10 cellular contexts compared by ENCODE assay signal in the genomic region with DNA sequence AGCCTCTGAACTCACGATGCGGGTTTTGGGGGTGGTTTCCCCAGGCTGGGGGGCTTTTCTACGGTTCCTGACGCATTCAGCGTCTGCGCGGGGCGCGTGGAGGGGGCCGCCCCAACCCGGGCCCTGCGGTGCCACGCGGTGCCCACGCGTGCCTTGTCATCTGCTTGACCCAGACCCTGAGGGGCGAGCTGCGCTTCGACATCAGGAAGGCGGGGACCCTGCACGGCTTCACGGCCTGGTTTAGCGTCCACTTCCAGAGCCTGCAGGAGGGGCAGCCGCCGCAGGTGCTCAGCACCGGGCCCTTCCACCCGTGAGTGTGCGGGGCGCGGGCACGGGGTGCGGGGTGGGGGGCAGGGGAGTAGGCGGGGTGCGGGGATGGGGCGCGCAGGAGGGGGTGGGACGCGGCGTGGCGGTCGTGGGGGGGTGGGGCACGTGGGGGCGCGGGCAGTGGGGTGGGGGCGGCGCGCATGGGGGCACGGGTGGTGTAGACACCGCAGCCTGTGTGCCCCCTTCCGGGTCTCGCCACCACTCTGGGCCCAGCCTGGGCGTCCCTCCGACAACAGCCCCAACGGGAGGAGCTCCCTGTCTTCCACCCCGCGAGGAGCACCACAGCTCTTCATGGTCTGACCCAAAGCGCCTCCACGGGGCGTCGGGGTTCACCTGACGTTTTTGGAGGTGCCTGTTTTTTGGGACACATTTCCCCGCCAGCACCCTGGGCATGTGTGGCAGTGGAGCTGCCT. TPM values are rescaled to one million over a fixed set of nuclear protein-coding genes. Genes with fewer than 3 reads are reported as not detected.
A peak's percentile ranks its signal among the peaks of the same experiment; 100 is the strongest.
DNase-seq lines count a peak whose midpoint lies in the region; ATAC-seq and TF ChIP-seq lines count a peak whose summit lies in the region.
"Had no signal": no experiment of that assay in that cellular context is flagged by ENCODE, and none has a peak within 500 bp of the region (broad histone marks: within the 10 kb centered on the region; RNA-seq: fewer than 3 reads in every experiment).

No MANE protein-coding gene starts in this region.

- H3K9ac ChIP-seq in MM.1S (ENCODE audit: low read length), result no peak overlapping the region
- H3K9ac ChIP-seq in parathyroid adenoma, result no peak overlapping the region
- no peak overlapping the region for H3K9ac ChIP-seq in endodermal cell (ENCODE audit: extremely low read depth, low read length, poor library complexity, severe bottlenecking)

- no peaks in the 10 kb centered on the region for H3K9me2 ChIP-seq in MM.1S (replicated peaks; ENCODE audit: insufficient read depth, low read length)

- H3K4me2 ChIP-seq in MM.1S (ENCODE audit: low read depth, low read length) (peak overlapping the region; percentile 45; the same call in 1 of the 2 replicates), parathyroid adenoma (ENCODE audit: low read length) (peak overlapping the region; percentile 28)

- H3K4me1 ChIP-seq in MM.1S (ENCODE audit: low read length) (no peaks in the 10 kb centered on the region), gastroesophageal sphincter (peaks cover 0 to 22% (median 0%) of the 10 kb centered on the region in 3 donors), parathyroid adenoma (no peaks in the 10 kb centered on the region), endodermal cell (ENCODE audit: control insufficient read depth, insufficient read depth, low read length) (no peaks in the 10 kb centered on the region)
- H3K4me1 ChIP-seq: right lobe of liver had no signal

- peak; percentile 16 for ATAC-seq in gastroesophageal sphincter

- H3K36me3 ChIP-seq in MM.1S (replicated peaks; ENCODE audit: insufficient read depth, low read length) (no peaks in the 10 kb centered on the region), gastroesophageal sphincter (peaks cover 0 to 73% of the 10 kb centered on the region in 2 donors), parathyroid adenoma (ENCODE audit: control insufficient read depth, insufficient read depth, low read length) (no peaks in the 10 kb centered on the region), endodermal cell (ENCODE audit: control insufficient read depth, insufficient read depth, low read length) (peaks cover 46% of the 10 kb centered on the region)

- TF ChIP-seq POLR2A in gastroesophageal sphincter (IDR thresholded peaks at IDR 0.05), result no peak

- H3K4me3 ChIP-seq in AG10803 (ENCODE audit: low read length) (peak overlapping the region; percentile 33), MM.1S (ENCODE audit: low read length) (no peak overlapping the region), gastroesophageal sphincter (peak overlapping the region; percentile 37 to 51), parathyroid adenoma (ENCODE audit: low read depth, low read length) (no peak overlapping the region), endodermal cell (ENCODE audit: low read length) (no peak overlapping the region)
- H3K4me3 ChIP-seq: right lobe of liver had no signal

- no peak overlapping the region for H3K27ac ChIP-seq in MM.1S (ENCODE audit: low read length)
- H3K27ac ChIP-seq in gastroesophageal sphincter, result peak overlapping the region; percentile 17 to 87 (median 83)
- H3K27ac ChIP-seq in parathyroid adenoma, result no peak overlapping the region
- no peak overlapping the region for H3K27ac ChIP-seq in endodermal cell (ENCODE audit: low read depth, low read length)
- H3K27ac ChIP-seq: right lobe of liver had no signal

- no peaks in the 10 kb centered on the region for H3F3A ChIP-seq in MM.1S (ENCODE audit: insufficient read depth, low read length)

- H3K9me3 Mint-ChIP-seq in osteocyte (ENCODE audit: unreplicated experiment), result no peaks in the 10 kb centered on the region
- H3K9me3 Mint-ChIP-seq in endodermal cell, result peaks cover 1% of the 10 kb centered on the region
- H3K9me3 Mint-ChIP-seq: dendritic cell treated with granulocyte-macrophage colony-stimulating factor and Interleukin-4, amounts not matched to agents 40 ng/mL and 50 ng/mL, for 4 days had no signal

- no peak overlapping the region for H3K4me3 Mint-ChIP-seq in osteocyte (ENCODE audit: unreplicated experiment)
- no peak overlapping the region for H3K4me3 Mint-ChIP-seq in endodermal cell
- H3K4me3 Mint-ChIP-seq: dendritic cell treated with granulocyte-macrophage colony-stimulating factor and Interleukin-4, amounts not matched to agents 40 ng/mL and 50 ng/mL, for 4 days had no signal

- H3K27me3 Mint-ChIP-seq in osteocyte (ENCODE audit: unreplicated experiment), result no peaks in the 10 kb centered on the region
- peaks cover 7% of the 10 kb centered on the region for H3K27me3 Mint-ChIP-seq in endodermal cell (ENCODE audit: insufficient read depth)

- WGBS in gastroesophageal sphincter (ENCODE audit: low coverage in 1 of 2), 2 donors, result 100% methylated on average over 2 of the region's 62 CpGs; no CpG with 5 or more reads in 1 of the 2 donors
- 92 to 97% methylated on average over 25 to 49 of the region's 62 CpGs for WGBS in endodermal cell (ENCODE audit: insufficient coverage in 1 of 2, insufficient read length in 1 of 2), 2 experiments

- H3K27ac Mint-ChIP-seq in osteocyte (ENCODE audit: unreplicated experiment) (no peak overlapping the region), endodermal cell (no peak overlapping the region)
- H3K27ac Mint-ChIP-seq: dendritic cell treated with granulocyte-macrophage colony-stimulating factor and Interleukin-4, amounts not matched to agents 40 ng/mL and 50 ng/mL, for 4 days had no signal

- H2AFZ ChIP-seq in MM.1S (ENCODE audit: low read length) (0 out of 2 replicates have a peak overlapping the region, but pooled peaks have one; percentile 14), parathyroid adenoma (no peak overlapping the region)

- H3K36me3 Mint-ChIP-seq in osteocyte (ENCODE audit: unreplicated experiment) (peaks cover 45% of the 10 kb centered on the region), endodermal cell (ENCODE audit: low read depth) (peaks cover 54% of the 10 kb centered on the region)

- H4K20me1 ChIP-seq in MM.1S (ENCODE audit: insufficient read depth, low read length), result no peaks in the 10 kb centered on the region

- H3K4me1 Mint-ChIP-seq in osteocyte (ENCODE audit: unreplicated experiment) (peaks cover 5% of the 10 kb centered on the region), endodermal cell (no peaks in the 10 kb centered on the region)

- TF ChIP-seq CTCF in AG10803 (conservative IDR thresholded peaks at IDR 0.05; ENCODE audit: low read length) (no peak), MM.1S (IDR thresholded peaks at IDR 0.05; ENCODE audit: low read length) (no peak), gastroesophageal sphincter (IDR thresholded peaks at IDR 0.05) (no peak), parathyroid adenoma (IDR thresholded peaks at IDR 0.05) (no peak), osteocyte (IDR thresholded peaks at IDR 0.05) (no peak), endodermal cell (conservative IDR thresholded peaks at IDR 0.05) (no peak)

- H3K79me2 ChIP-seq in MM.1S (ENCODE audit: low read length) (no peaks in the 10 kb centered on the region), parathyroid adenoma (no peaks in the 10 kb centered on the region)

- no peak for TF ChIP-seq EP300 in gastroesophageal sphincter (IDR thresholded peaks at IDR 0.05)

- H3K9me3 ChIP-seq in MM.1S (replicated peaks; ENCODE audit: insufficient read depth, low read length) (no peaks in the 10 kb centered on the region), gastroesophageal sphincter (no peaks in the 10 kb centered on the region), parathyroid adenoma (ENCODE audit: control insufficient read depth, low read length) (no peaks in the 10 kb centered on the region), endodermal cell (ENCODE audit: control insufficient read depth, low read length) (peaks cover 3% of the 10 kb centered on the region)

- H3K27me3 ChIP-seq in MM.1S (replicated peaks; ENCODE audit: insufficient read depth, low read length) (no peaks in the 10 kb centered on the region), gastroesophageal sphincter (peaks cover 6% of the 10 kb centered on the region), parathyroid adenoma (ENCODE audit: control insufficient read depth, insufficient read depth, low read length) (no peaks in the 10 kb centered on the region), endodermal cell (ENCODE audit: control insufficient read depth, insufficient read depth, low read length, poor library complexity, severe bottlenecking) (peaks cover 1% of the 10 kb centered on the region)
- H3K27me3 ChIP-seq: right lobe of liver had no signal

- DNase-seq in AG10803 (ENCODE audit: low read depth) (no peak), MM.1S (no peak), NCI-H1694 treated with DMSO at 0.1 percent for 48 hours (lab: John Stamatoyannopoulos, UW) (no peak), osteocyte (ENCODE audit: extremely low spot score, unreplicated experiment) (no peak), endodermal cell (no peak)
- no peak for DNase-seq in stimulated activated naive CD4-positive, alpha-beta T cell treated with Interleukin-2 at 50 U/mL for 16 hours (lab: John Stamatoyannopoulos, UW)
- DNase-seq: right lobe of liver had no signal

RNA-seq across cellular contexts. Expression of a gene that starts 26.3 kb away (rescaled TPM):
- total RNA-seq in gastroesophageal sphincter, result 100 to 1,000 TPM; 128 to 176 (median 174) TPM
- 111 and 115 TPM in 2 replicates for total RNA-seq in osteocyte
- 10 to 100 TPM; 73.6 to 87.1 TPM for total RNA-seq in endodermal cell
- 98.1 TPM for polyA plus RNA-seq in endodermal cell (2013, experiment 1 of 2)
- polyA plus RNA-seq in endodermal cell (2013, experiment 2 of 2), result 97.1 TPM

RNA-seq across cellular contexts. Expression of a gene that starts 56.9 kb away (rescaled TPM):
- total RNA-seq in gastroesophageal sphincter (10 to 100 TPM; 22.6 to 31.6 (median 27.7) TPM), osteocyte (not detected in 2 replicates), endodermal cell (not detected)
- 6.9 TPM for polyA plus RNA-seq in endodermal cell (2013, experiment 1 of 2)
- 8.5 TPM for polyA plus RNA-seq in endodermal cell (2013, experiment 2 of 2)

Comparison
In these comparisons a context has a peak if more than half of its experiments do, and no peak if none do; other contexts are left out.
1. H3K4me3 ChIP-seq: peak in AG10803 (single experiment) and gastroesophageal sphincter (2 of 2); none in MM.1S (single experiment), parathyroid adenoma (single experiment) and endodermal cell (single experiment).
2. H3K27ac ChIP-seq: peak in gastroesophageal sphincter (4 of 4); none in MM.1S (single experiment), parathyroid adenoma (single experiment) and endodermal cell (single experiment).
3. RNA of a gene that starts 56.9 kb away (total RNA-seq): 22.6 to 31.6 TPM in gastroesophageal sphincter; not detected in endodermal cell and not detected in osteocyte; every median in the first group is over 10 times any median in the second.